In the genomic region with DNA sequence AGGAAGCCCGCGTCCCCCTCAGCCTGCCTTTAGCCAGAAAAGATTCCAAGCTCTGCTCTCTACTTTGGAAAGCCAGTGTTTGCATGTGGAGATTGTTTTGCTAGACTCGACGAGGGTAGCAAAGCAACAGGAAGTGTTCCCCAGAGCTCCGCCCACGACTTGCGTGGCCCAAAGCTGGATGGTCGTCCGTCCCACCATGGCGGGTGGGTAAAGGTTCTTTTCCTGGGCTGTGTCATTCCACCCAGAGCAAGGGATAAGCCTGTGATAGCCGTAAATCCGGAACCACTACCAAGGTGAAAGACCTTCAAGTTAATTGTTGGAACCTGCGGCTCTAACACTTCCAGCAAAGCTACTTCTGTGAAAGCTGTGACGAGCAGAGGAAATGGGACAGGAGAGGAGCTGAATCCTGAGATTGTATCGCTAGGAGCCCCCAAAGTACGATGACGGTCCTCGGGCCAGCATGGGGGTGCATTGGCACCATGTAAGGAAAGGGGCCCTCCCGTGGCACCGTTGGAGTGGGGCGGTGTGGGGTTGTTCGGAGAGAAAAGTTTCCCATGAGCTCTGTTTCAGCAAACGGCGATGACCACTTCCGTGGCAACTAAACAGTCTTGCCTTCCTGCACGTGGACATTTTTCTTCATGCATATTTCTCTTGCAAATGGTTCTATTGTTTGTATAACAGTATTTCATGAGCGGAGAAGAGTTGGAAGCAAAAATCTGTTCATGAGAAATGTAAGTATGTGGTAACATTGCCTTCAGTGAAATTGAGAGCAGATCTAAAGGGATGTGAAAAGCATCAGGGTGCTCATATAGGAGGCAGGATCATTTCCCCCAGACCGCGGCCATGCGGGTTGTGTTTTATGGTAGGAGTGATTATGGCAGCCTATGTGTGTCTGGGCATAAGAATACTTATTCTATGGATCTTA, we compare ENCODE assay signal across 9 cellular contexts. TPM values are rescaled to one million over a fixed set of nuclear protein-coding genes. Genes with fewer than 3 reads are reported as not detected.
DNase-seq lines count a peak whose midpoint lies in the region; ATAC-seq and TF ChIP-seq lines count a peak whose summit lies in the region.
"Had no signal": no experiment of that assay in that cellular context is flagged by ENCODE, and none has a peak within 500 bp of the region (broad histone marks: within the 10 kb centered on the region; RNA-seq: fewer than 3 reads in every experiment).

No MANE protein-coding gene starts in this region.

- H2AFZ ChIP-seq in MM.1S (ENCODE audit: low read length): no peak overlapping the region

- TF ChIP-seq CTCF in MM.1S (IDR thresholded peaks at IDR 0.05; ENCODE audit: low read length) (no peak), osteocyte (IDR thresholded peaks at IDR 0.05) (no peak)

- peak; percentile 26 for DNase-seq in activated T-helper 1 cell treated with anti-CD3 and anti-CD28 coated beads, Interleukin-12 subunit alpha, Interleukin-12 subunit beta, Interleukin-2, Interleukin-4 antibody, amounts not matched to agents 30 ng/mL and 10 ng/mL and 1 ng/mL, durations not matched to agents 14 hours and 24 hours and 36 hours (ENCODE audit: low spot score)
- DNase-seq in mesenteric fat pad (ENCODE audit: low spot score) (peak; percentile 87), MM.1S (no peak), posterior vena cava (ENCODE audit: low spot score) (no peak), osteocyte (ENCODE audit: extremely low spot score, unreplicated experiment) (no peak)

- no peaks in the 10 kb centered on the region for H3K79me2 ChIP-seq in MM.1S (ENCODE audit: low read length)

- peak overlapping the region in 1 of 11 experiments; percentile 27; a peak in 3 of 22 replicates for H3K27ac ChIP-seq in BLaER1 treated with 17β-estradiol and CSF1 and Interleukin-3, amounts not matched to agents 10 nM and 100 nM
- H3K27ac ChIP-seq in HUES48 (ENCODE audit: low read depth, low read length): no peak overlapping the region
- no peak overlapping the region for H3K27ac ChIP-seq in MM.1S (ENCODE audit: low read length)
- H3K27ac ChIP-seq: SK-N-MC had no signal

- H3K9me2 ChIP-seq in MM.1S (replicated peaks; ENCODE audit: insufficient read depth, low read length): no peaks in the 10 kb centered on the region

- H3K4me3 ChIP-seq in BLaER1 treated with 17β-estradiol and CSF1 and Interleukin-3, amounts not matched to agents 10 nM and 100 nM: no peak overlapping the region
- H3K4me3 ChIP-seq in HUES48 (ENCODE audit: low read depth, low read length) (peak overlapping the region; percentile 56), MM.1S (ENCODE audit: low read length) (no peak overlapping the region)
- H3K4me3 ChIP-seq: SK-N-MC had no signal

- H3K27ac Mint-ChIP-seq in activated T-helper 1 cell treated with anti-CD3 and anti-CD28 coated beads, Interleukin-12 subunit alpha, Interleukin-12 subunit beta, Interleukin-2, Interleukin-4 antibody, amounts not matched to agents 30 ng/mL and 10 ng/mL and 1 ng/mL, durations not matched to agents 14 hours and 24 hours and 36 hours: peak overlapping the region; percentile 69
- no peak overlapping the region for H3K27ac Mint-ChIP-seq in osteocyte (ENCODE audit: unreplicated experiment)

- intact Hi-C loops in activated T-helper 1 cell treated with anti-CD3 and anti-CD28 coated beads, Interleukin-12 subunit alpha, Interleukin-12 subunit beta, Interleukin-2, Interleukin-4 antibody, amounts not matched to agents 30 ng/mL and 10 ng/mL and 1 ng/mL, durations not matched to agents 14 hours and 24 hours and 36 hours (cut with micrococcal nuclease): loop anchor here (1.0 to 10.0 kb wide), 2 partner anchors 8 to 635 kb away; a partner anchor contains a TSS
- intact Hi-C loops in posterior vena cava (cut with DNase I): no loop called here

- no peaks in the 10 kb centered on the region for H3K9me3 ChIP-seq in BLaER1 treated with 17β-estradiol and CSF1 and Interleukin-3, amounts not matched to agents 10 nM and 100 nM (replicated peaks in 1 of 11)
- H3K9me3 ChIP-seq in HUES48 (ENCODE audit: control insufficient read depth, insufficient read depth, low read length) (no peaks in the 10 kb centered on the region), MM.1S (replicated peaks; ENCODE audit: insufficient read depth, low read length) (no peaks in the 10 kb centered on the region)

- peaks cover 30% of the 10 kb centered on the region for H3K36me3 Mint-ChIP-seq in activated T-helper 1 cell treated with anti-CD3 and anti-CD28 coated beads, Interleukin-12 subunit alpha, Interleukin-12 subunit beta, Interleukin-2, Interleukin-4 antibody, amounts not matched to agents 30 ng/mL and 10 ng/mL and 1 ng/mL, durations not matched to agents 14 hours and 24 hours and 36 hours (ENCODE audit: low read depth)
- no peaks in the 10 kb centered on the region for H3K36me3 Mint-ChIP-seq in osteocyte (ENCODE audit: unreplicated experiment)

- peaks cover 0 to 19% (median 0%) of the 10 kb centered on the region in 11 experiments; a peak in 3 of 22 replicates for H3K36me3 ChIP-seq in BLaER1 treated with 17β-estradiol and CSF1 and Interleukin-3, amounts not matched to agents 10 nM and 100 nM
- H3K36me3 ChIP-seq in HUES48 (ENCODE audit: control insufficient read depth, insufficient read depth, low read length) (no peaks in the 10 kb centered on the region), MM.1S (replicated peaks; ENCODE audit: insufficient read depth, low read length) (no peaks in the 10 kb centered on the region)

- H3K4me1 ChIP-seq in BLaER1 treated with 17β-estradiol and CSF1 and Interleukin-3, amounts not matched to agents 10 nM and 100 nM: peaks cover 47 to 53% (median 50%) of the 10 kb centered on the region in 10 experiments
- H3K4me1 ChIP-seq in HUES48 (ENCODE audit: control insufficient read depth, insufficient read depth, low read length) (peaks cover 7% of the 10 kb centered on the region), MM.1S (ENCODE audit: low read length) (peaks cover 11% of the 10 kb centered on the region; the same call in 1 of the 2 replicates)

- no peaks in the 10 kb centered on the region for H3K9me3 Mint-ChIP-seq in activated T-helper 1 cell treated with anti-CD3 and anti-CD28 coated beads, Interleukin-12 subunit alpha, Interleukin-12 subunit beta, Interleukin-2, Interleukin-4 antibody, amounts not matched to agents 30 ng/mL and 10 ng/mL and 1 ng/mL, durations not matched to agents 14 hours and 24 hours and 36 hours
- no peaks in the 10 kb centered on the region for H3K9me3 Mint-ChIP-seq in osteocyte (ENCODE audit: unreplicated experiment)

- no peaks in the 10 kb centered on the region for H3K27me3 Mint-ChIP-seq in activated T-helper 1 cell treated with anti-CD3 and anti-CD28 coated beads, Interleukin-12 subunit alpha, Interleukin-12 subunit beta, Interleukin-2, Interleukin-4 antibody, amounts not matched to agents 30 ng/mL and 10 ng/mL and 1 ng/mL, durations not matched to agents 14 hours and 24 hours and 36 hours (ENCODE audit: insufficient read depth)
- peaks cover 15% of the 10 kb centered on the region for H3K27me3 Mint-ChIP-seq in osteocyte (ENCODE audit: unreplicated experiment)

- H3K4me2 ChIP-seq in BLaER1 treated with 17β-estradiol and CSF1 and Interleukin-3, amounts not matched to agents 10 nM and 100 nM: peak overlapping the region; percentile 58 to 97 (median 86)
- H3K4me2 ChIP-seq in MM.1S (ENCODE audit: low read depth, low read length): no peak overlapping the region

- no peak for ATAC-seq in HG02870 (IDR thresholded peaks at IDR 0.05; ENCODE audit: unreplicated experiment)

- H3F3A ChIP-seq in MM.1S (ENCODE audit: insufficient read depth, low read length): no peaks in the 10 kb centered on the region

- peaks cover 47% of the 10 kb centered on the region for H3K4me1 Mint-ChIP-seq in activated T-helper 1 cell treated with anti-CD3 and anti-CD28 coated beads, Interleukin-12 subunit alpha, Interleukin-12 subunit beta, Interleukin-2, Interleukin-4 antibody, amounts not matched to agents 30 ng/mL and 10 ng/mL and 1 ng/mL, durations not matched to agents 14 hours and 24 hours and 36 hours (ENCODE audit: low read depth)
- no peaks in the 10 kb centered on the region for H3K4me1 Mint-ChIP-seq in osteocyte (ENCODE audit: unreplicated experiment)

- H4K20me1 ChIP-seq in BLaER1 treated with 17β-estradiol and CSF1 and Interleukin-3, amounts not matched to agents 10 nM and 100 nM: peaks cover 0 to 69% (median 0%) of the 10 kb centered on the region in 11 experiments; a peak in 4 of 22 replicates
- no peaks in the 10 kb centered on the region for H4K20me1 ChIP-seq in MM.1S (ENCODE audit: insufficient read depth, low read length)

- H3K4me3 Mint-ChIP-seq in activated T-helper 1 cell treated with anti-CD3 and anti-CD28 coated beads, Interleukin-12 subunit alpha, Interleukin-12 subunit beta, Interleukin-2, Interleukin-4 antibody, amounts not matched to agents 30 ng/mL and 10 ng/mL and 1 ng/mL, durations not matched to agents 14 hours and 24 hours and 36 hours: peak overlapping the region; percentile 64
- no peak overlapping the region for H3K4me3 Mint-ChIP-seq in osteocyte (ENCODE audit: unreplicated experiment)

- H3K9ac ChIP-seq in BLaER1 treated with 17β-estradiol and CSF1 and Interleukin-3, amounts not matched to agents 10 nM and 100 nM: no peak overlapping the region; a peak in 1 of 22 replicates
- no peak overlapping the region for H3K9ac ChIP-seq in HUES48 (ENCODE audit: low read depth, low read length)
- no peak overlapping the region for H3K9ac ChIP-seq in MM.1S (ENCODE audit: low read length)

- no peaks in the 10 kb centered on the region for H3K27me3 ChIP-seq in BLaER1 treated with 17β-estradiol and CSF1 and Interleukin-3, amounts not matched to agents 10 nM and 100 nM
- H3K27me3 ChIP-seq in HUES48 (ENCODE audit: control insufficient read depth, insufficient read depth, low read length): no peaks in the 10 kb centered on the region
- H3K27me3 ChIP-seq in MM.1S (replicated peaks; ENCODE audit: insufficient read depth, low read length): peaks cover 19% of the 10 kb centered on the region

RNA-seq across cellular contexts. Expression of a gene that starts 8.3 kb away (rescaled TPM):
- 8.2 and 9.4 TPM in 2 replicates for total RNA-seq in activated T-helper 1 cell treated with anti-CD3 and anti-CD28 coated beads, Interleukin-12 subunit alpha, Interleukin-12 subunit beta, Interleukin-2, Interleukin-4 antibody, amounts not matched to agents 30 ng/mL and 10 ng/mL and 1 ng/mL, durations not matched to agents 14 hours and 24 hours and 36 hours
- 39.9 TPM for total RNA-seq in mesenteric fat pad
- 10 to 100 TPM; 17.6 to 20.4 TPM for total RNA-seq in posterior vena cava
- total RNA-seq in osteocyte: not detected in 2 replicates

RNA-seq across cellular contexts. Expression of a gene that starts 53.6 kb away (rescaled TPM):
- total RNA-seq in activated T-helper 1 cell treated with anti-CD3 and anti-CD28 coated beads, Interleukin-12 subunit alpha, Interleukin-12 subunit beta, Interleukin-2, Interleukin-4 antibody, amounts not matched to agents 30 ng/mL and 10 ng/mL and 1 ng/mL, durations not matched to agents 14 hours and 24 hours and 36 hours: not detected in 2 replicates
- total RNA-seq in mesenteric fat pad: 0.90 TPM
- total RNA-seq in posterior vena cava: 1 to 10 TPM in 1 of 2 donors, under 1 TPM in 1; 0.60 to 1.1 TPM
- total RNA-seq in osteocyte: not detected in 2 replicates

RNA-seq across cellular contexts. Expression of a gene that starts 55.9 kb away (rescaled TPM):
- total RNA-seq in activated T-helper 1 cell treated with anti-CD3 and anti-CD28 coated beads, Interleukin-12 subunit alpha, Interleukin-12 subunit beta, Interleukin-2, Interleukin-4 antibody, amounts not matched to agents 30 ng/mL and 10 ng/mL and 1 ng/mL, durations not matched to agents 14 hours and 24 hours and 36 hours: 89.4 and 92.8 TPM in 2 replicates
- total RNA-seq in mesenteric fat pad (60.3 TPM), posterior vena cava (10 to 100 TPM; 14.0 to 52.2 TPM), osteocyte (4.0 and 5.0 TPM in 2 replicates)

Comparison
In these comparisons a context has a peak if more than half of its experiments do, and no peak if none do; other contexts are left out.
1. DNase-seq: peak in activated T-helper 1 cell treated with anti-CD3 and anti-CD28 coated beads, Interleukin-12 subunit alpha, Interleukin-12 subunit beta, Interleukin-2, Interleukin-4 antibody, amounts not matched to agents 30 ng/mL and 10 ng/mL and 1 ng/mL, durations not matched to agents 14 hours and 24 hours and 36 hours (single experiment) and mesenteric fat pad (single experiment); none in MM.1S (single experiment), posterior vena cava (single experiment) and osteocyte (single experiment).